30 cellular contexts compared by ENCODE assay signal in the genomic region with DNA sequence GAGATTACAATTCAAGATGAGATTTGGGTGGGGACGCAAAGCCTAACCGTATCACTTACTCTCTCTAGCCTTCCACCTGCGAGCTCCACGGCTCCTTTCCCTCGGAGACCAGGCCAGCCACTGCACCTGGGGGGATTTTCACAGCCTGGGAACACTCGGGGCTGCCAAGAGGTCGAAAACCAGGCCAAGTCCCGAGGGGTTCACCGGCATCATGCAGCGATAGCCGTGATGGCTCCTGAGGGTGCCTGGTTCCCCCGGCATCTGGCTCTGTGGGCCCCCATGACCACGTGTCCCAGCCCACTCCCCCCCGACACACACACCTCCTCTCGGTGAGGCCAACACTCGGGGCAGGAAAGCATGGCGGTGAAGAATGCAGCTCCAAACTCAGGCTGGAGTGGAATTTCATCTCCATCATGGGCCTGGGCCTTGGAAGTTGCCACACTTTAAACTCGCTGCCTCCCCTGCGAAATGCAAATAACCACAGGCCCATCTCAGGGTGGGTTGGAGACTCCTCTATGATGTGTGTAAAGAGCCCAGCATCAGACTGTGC.
DNase-seq lines count a peak whose midpoint lies in the region; ATAC-seq and TF ChIP-seq lines count a peak whose summit lies in the region.
"Had no signal": no experiment of that assay in that cellular context is flagged by ENCODE, and none has a peak within 500 bp of the region (broad histone marks: within the 10 kb centered on the region; RNA-seq: fewer than 3 reads in every experiment).

No MANE protein-coding gene starts in this region.

- H3K9me3 Mint-ChIP-seq in stimulated activated naive CD8-positive, alpha-beta T cell treated with anti-CD3 and anti-CD28 coated beads, Interleukin-15, Interleukin-2, amounts not matched to agents 100 ng/mL and 50 ng/mL, for 24 hours = no peaks in the 10 kb centered on the region
- peaks cover 7% of the 10 kb centered on the region for H3K9me3 Mint-ChIP-seq in nephron
- H3K9me3 Mint-ChIP-seq: central memory CD8-positive, alpha-beta T cell had no signal

- ATAC-seq in stimulated activated naive CD8-positive, alpha-beta T cell treated with anti-CD3 and anti-CD28 coated beads, Interleukin-15, Interleukin-2, amounts not matched to agents 100 U/mL and 50 U/mL, for 24 hours = no peak
- ATAC-seq in HG03457 (IDR thresholded peaks at IDR 0.05; ENCODE audit: unreplicated experiment) (no peak), HG03520 (IDR thresholded peaks at IDR 0.05; ENCODE audit: unreplicated experiment) (no peak)
- ATAC-seq: left colon, PC-3 had no signal

- DNase-seq in stimulated activated naive CD8-positive, alpha-beta T cell treated with anti-CD3 and anti-CD28 coated beads, Interleukin-15, Interleukin-2, amounts not matched to agents 100 U/mL and 50 U/mL, for 24 hours = no peak
- no peak for DNase-seq in GOT3 (lab: John Stamatoyannopoulos, UW)
- DNase-seq in effector memory CD4-positive, alpha-beta T cell = no peak
- DNase-seq: 8988T; activated CD4-positive, alpha-beta T cell treated with anti-CD3 and anti-CD28 coated beads, Interleukin-2, amount 50 U/mL, for 4 hours; activated CD4-positive, CD25-positive, alpha-beta regulatory T cell; activated gamma-delta T cell treated with Interleukin-2 at 50 U/mL for 16 hours; activated T-cell treated with anti-CD3 and anti-CD28 coated beads, Interleukin-2, amount 50 U/mL, for 48 hours; AML-193; CD8-positive, alpha-beta memory T cell; DMS 273 treated with DMSO at 0.1 percent for 48 hours; immature natural killer cell; left colon; mesendoderm; MM.1S; NCI-H2081; NCI-H526; occipital lobe; PC-3; sigmoid colon; stimulated activated CD4-positive, alpha-beta T cell treated with anti-CD3 and anti-CD28 coated beads, Interleukin-4, amount 100 ng/mL, for 24 hours; upper lobe of right lung had no signal

- no peaks in the 10 kb centered on the region for H3K9me3 ChIP-seq in duodenal mucosa (ENCODE audit: control insufficient read depth in 1 of 2, low read length in 2 of 2)
- no peaks in the 10 kb centered on the region for H3K9me3 ChIP-seq in effector memory CD4-positive, alpha-beta T cell (ENCODE audit: control insufficient read depth, low read length)
- H3K9me3 ChIP-seq: sigmoid colon, upper lobe of right lung had no signal

- no peaks in the 10 kb centered on the region for H3K27me3 ChIP-seq in duodenal mucosa (ENCODE audit: control insufficient read depth in 1 of 2, insufficient read depth in 2 of 2, low read length in 2 of 2)
- H3K27me3 ChIP-seq in effector memory CD4-positive, alpha-beta T cell (replicated peaks; ENCODE audit: control insufficient read depth, insufficient read depth, low read length, poor library complexity, severe bottlenecking) = no peaks in the 10 kb centered on the region
- H3K27me3 ChIP-seq: sigmoid colon, upper lobe of right lung had no signal

- H3K36me3 ChIP-seq in duodenal mucosa (ENCODE audit: control insufficient read depth in 1 of 2, insufficient read depth in 2 of 2, low read length in 2 of 2) = no peaks in the 10 kb centered on the region
- no peaks in the 10 kb centered on the region for H3K36me3 ChIP-seq in effector memory CD4-positive, alpha-beta T cell (ENCODE audit: control insufficient read depth, insufficient read depth, low read length)
- H3K36me3 ChIP-seq: sigmoid colon, upper lobe of right lung had no signal

- no peak overlapping the region for H3K4me3 ChIP-seq in duodenal mucosa (ENCODE audit: low read depth in 1 of 2, low read length in 2 of 2)
- no peak overlapping the region for H3K4me3 ChIP-seq in effector memory CD4-positive, alpha-beta T cell (ENCODE audit: insufficient read depth, low read depth, low read length, poor library complexity, severe bottlenecking)
- H3K4me3 ChIP-seq: sigmoid colon, SK-N-MC had no signal

- TF ChIP-seq CTCF in nephron (IDR thresholded peaks at IDR 0.05; ENCODE audit: unreplicated experiment in 3 of 3) = no peak

- peak overlapping the region; percentile 20 for H3K27ac ChIP-seq in duodenal mucosa (ENCODE audit: low read depth, low read length)
- H3K27ac ChIP-seq in effector memory CD4-positive, alpha-beta T cell (ENCODE audit: insufficient read depth, low read length, poor library complexity, severe bottlenecking) = no peak overlapping the region
- H3K27ac ChIP-seq: SK-N-MC had no signal

- peaks cover 20% of the 10 kb centered on the region for H3K4me1 Mint-ChIP-seq in stimulated activated naive CD8-positive, alpha-beta T cell treated with anti-CD3 and anti-CD28 coated beads, Interleukin-15, Interleukin-2, amounts not matched to agents 100 ng/mL and 50 ng/mL, for 24 hours (ENCODE audit: low read depth)
- H3K4me1 Mint-ChIP-seq in nephron = peaks cover 26% of the 10 kb centered on the region
- H3K4me1 Mint-ChIP-seq: central memory CD8-positive, alpha-beta T cell; immature natural killer cell had no signal

- H3K4me3 Mint-ChIP-seq in stimulated activated naive CD8-positive, alpha-beta T cell treated with anti-CD3 and anti-CD28 coated beads, Interleukin-15, Interleukin-2, amounts not matched to agents 100 ng/mL and 50 ng/mL, for 24 hours = peak overlapping the region; percentile 59
- no peak overlapping the region for H3K4me3 Mint-ChIP-seq in nephron
- H3K4me3 Mint-ChIP-seq: CD8-positive, alpha-beta memory T cell; immature natural killer cell; T-helper 1 cell treated with Interleukin-12 subunit alpha and Interleukin-12 subunit beta and Interleukin-4 antibody, amounts not matched to agents 30 μg/mL and 1 μg/mL, for 36 hours had no signal

- no peak overlapping the region for H3K9ac ChIP-seq in duodenal mucosa (ENCODE audit: low read depth in 1 of 2, low read length in 2 of 2)

- peaks cover 0 to 3% of the 10 kb centered on the region in 2 donors for H3K4me1 ChIP-seq in duodenal mucosa (ENCODE audit: control insufficient read depth in 1 of 2, insufficient read depth in 2 of 2, low read length in 2 of 2)
- H3K4me1 ChIP-seq in effector memory CD4-positive, alpha-beta T cell (ENCODE audit: control insufficient read depth, insufficient read depth, low read length, poor library complexity, severe bottlenecking) = no peaks in the 10 kb centered on the region
- H3K4me1 ChIP-seq: sigmoid colon, upper lobe of right lung had no signal

- no peaks in the 10 kb centered on the region for H3K27me3 Mint-ChIP-seq in stimulated activated naive CD8-positive, alpha-beta T cell treated with anti-CD3 and anti-CD28 coated beads, Interleukin-15, Interleukin-2, amounts not matched to agents 100 ng/mL and 50 ng/mL, for 24 hours
- no peaks in the 10 kb centered on the region for H3K27me3 Mint-ChIP-seq in nephron (ENCODE audit: low read depth)
- H3K27me3 Mint-ChIP-seq: CD8-positive, alpha-beta memory T cell; central memory CD8-positive, alpha-beta T cell had no signal

- H3K36me3 Mint-ChIP-seq in stimulated activated naive CD8-positive, alpha-beta T cell treated with anti-CD3 and anti-CD28 coated beads, Interleukin-15, Interleukin-2, amounts not matched to agents 100 ng/mL and 50 ng/mL, for 24 hours (ENCODE audit: low read depth) = peaks cover 25% of the 10 kb centered on the region
- peaks cover 7% of the 10 kb centered on the region for H3K36me3 Mint-ChIP-seq in nephron (ENCODE audit: low read depth)
- H3K36me3 Mint-ChIP-seq: immature natural killer cell had no signal

- no peak overlapping the region for H3K27ac Mint-ChIP-seq in stimulated activated naive CD8-positive, alpha-beta T cell treated with anti-CD3 and anti-CD28 coated beads, Interleukin-15, Interleukin-2, amounts not matched to agents 100 ng/mL and 50 ng/mL, for 24 hours
- H3K27ac Mint-ChIP-seq in nephron = peak overlapping the region in 2 of 3 experiments; percentile 20 to 73
- H3K27ac Mint-ChIP-seq: T-helper 1 cell treated with Interleukin-12 subunit alpha and Interleukin-12 subunit beta and Interleukin-4 antibody, amounts not matched to agents 30 μg/mL and 1 μg/mL, for 36 hours had no signal
